Comparison of ENCODE assay signal across 13 cellular contexts in the genomic region with DNA sequence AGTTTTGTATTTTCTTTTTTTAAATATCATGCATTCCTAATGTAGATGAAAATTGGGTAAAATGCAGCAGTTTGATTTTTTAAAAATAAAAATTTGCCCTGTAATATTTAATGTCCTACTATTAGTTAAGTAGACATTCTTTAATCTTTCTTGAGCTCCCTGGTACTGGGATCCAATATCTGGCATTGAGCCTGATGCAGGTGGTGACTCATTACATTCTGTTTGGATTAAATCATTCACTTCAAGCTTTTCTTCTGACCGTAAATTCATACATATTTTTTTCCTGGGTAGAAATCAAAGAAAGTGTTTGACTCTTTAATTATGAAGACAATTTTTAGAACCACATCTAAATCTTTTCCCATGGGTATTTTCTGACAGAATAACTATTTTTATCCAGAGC.
DNase-seq lines count a peak whose midpoint lies in the region; ATAC-seq and TF ChIP-seq lines count a peak whose summit lies in the region.
"Had no signal": no experiment of that assay in that cellular context is flagged by ENCODE, and none has a peak within 500 bp of the region (broad histone marks: within the 10 kb centered on the region; RNA-seq: fewer than 3 reads in every experiment).

No MANE protein-coding gene starts in this region.

- CTCF ChIA-PET in RWPE1 (lab: Yijun Ruan, JAX), result interaction anchor here (0.5 kb wide), 1 partner anchor 1053 kb away, joined by 3 read pairs; no protein-coding TSS in a partner anchor

- POLR2A ChIA-PET in RWPE1 (lab: Yijun Ruan, JAX; ENCODE audit: low non-redundant PET), result no interaction called here

- no peak overlapping the region for H3K4me3 ChIP-seq in retinal pigment epithelial cell (ENCODE audit: low read length)
- H3K4me3 ChIP-seq: lung had no signal

- ATAC-seq in HG03097 (IDR thresholded peaks at IDR 0.05; ENCODE audit: low FRiP score, unreplicated experiment), result no peak
- no peak for ATAC-seq in GM21381 (IDR thresholded peaks at IDR 0.05; ENCODE audit: unreplicated experiment)
- no peak for ATAC-seq in left lobe of liver
- ATAC-seq: stimulated activated naive CD8-positive, alpha-beta T cell treated with anti-CD3 and anti-CD28 coated beads, Interleukin-15, Interleukin-2, amounts not matched to agents 100 U/mL and 50 U/mL, for 24 hours had no signal

- DNase-seq in HCEC 1CT (peak; percentile 67), RWPE1 (ENCODE audit: low spot score) (peak; percentile 71), epithelial cell of prostate (ENCODE audit: low read depth, low spot score) (peak; percentile 43), retinal pigment epithelial cell (ENCODE audit: low read depth) (peak; percentile 95), left lobe of liver (ENCODE audit: low spot score) (no peak)
- DNase-seq: NCI-H1092; NCI-H524 treated with DMSO at 0.1 percent for 48 hours; stimulated activated CD4-positive, alpha-beta T cell treated with anti-CD3 and anti-CD28 coated beads, Interleukin-1b, Interleukin-23, amount 100 ng/mL, for 48 hours; stimulated activated naive CD8-positive, alpha-beta T cell treated with anti-CD3 and anti-CD28 coated beads, Interleukin-15, Interleukin-2, amounts not matched to agents 100 U/mL and 50 U/mL, for 24 hours had no signal

- TF ChIP-seq CTCF in RWPE1 (conservative IDR thresholded peaks at IDR 0.05; ENCODE audit: low read depth) (no peak), retinal pigment epithelial cell (conservative IDR thresholded peaks at IDR 0.05; ENCODE audit: low read depth, low read length) (no peak)

- no peak overlapping the region for H3K27ac ChIP-seq in RWPE1
- no peak overlapping the region for H3K27ac ChIP-seq in epithelial cell of prostate
- H3K27ac ChIP-seq: SK-N-MC had no signal
